In genomic region chr4:180449395-180449956, GRCh38 we compare ENCODE assay signal across 8 cellular contexts.
DNase-seq lines count a peak whose midpoint lies in the region; ATAC-seq and TF ChIP-seq lines count a peak whose summit lies in the region.

No MANE protein-coding gene starts in this region.

- H3K4me3 ChIP-seq in BE2C (ENCODE audit: low read depth, low read length) (peak overlapping the region; percentile 55), SU-DHL-6 (ENCODE audit: insufficient read depth, low read length, poor library complexity, severe bottlenecking) (no peak overlapping the region)

- no peaks in the 10 kb centered on the region for H4K20me1 ChIP-seq in SU-DHL-6 (ENCODE audit: low read depth, low read length)

- H3F3A ChIP-seq in SU-DHL-6 (ENCODE audit: insufficient read depth): no peaks in the 10 kb centered on the region

- H3K4me1 ChIP-seq in BE2C: no peaks in the 10 kb centered on the region

- peak; percentile 90 for ATAC-seq in GM18909 (IDR thresholded peaks at IDR 0.05; ENCODE audit: poor library complexity, unreplicated experiment)
- ATAC-seq in HG02852 (IDR thresholded peaks at IDR 0.05; ENCODE audit: unreplicated experiment): no peak
- no peak for ATAC-seq in HG03469 (IDR thresholded peaks at IDR 0.05; ENCODE audit: unreplicated experiment)

- H3K9me2 ChIP-seq in SU-DHL-6 (replicated peaks; ENCODE audit: insufficient read depth, low read length): no peaks in the 10 kb centered on the region

- H3K9ac ChIP-seq in SU-DHL-6 (ENCODE audit: low read length): no peak overlapping the region

- no peaks in the 10 kb centered on the region for H3K9me3 ChIP-seq in BE2C
- H3K9me3 ChIP-seq in SU-DHL-6 (ENCODE audit: insufficient read depth, low read length): no peaks in the 10 kb centered on the region

- peak overlapping the region; percentile 31 for H3K4me2 ChIP-seq in SU-DHL-6 (ENCODE audit: low read depth, low read length, poor library complexity, severe bottlenecking)

- DNase-seq in BE2C (peak; percentile 75), islet precursor cell (peak; percentile 79), putamen (ENCODE audit: low spot score) (no peak)

- H3K27ac ChIP-seq in SU-DHL-6 (ENCODE audit: low read depth, low read length): no peak overlapping the region

- peak overlapping the region; percentile 21 for H2AFZ ChIP-seq in SU-DHL-6 (ENCODE audit: low read depth, low read length, severe bottlenecking)

- H3K36me3 ChIP-seq in BE2C (no peaks in the 10 kb centered on the region), SU-DHL-6 (ENCODE audit: low read length) (no peaks in the 10 kb centered on the region)

- H3K79me2 ChIP-seq in SU-DHL-6 (ENCODE audit: insufficient read depth, low read length): no peaks in the 10 kb centered on the region

- H3K27me3 ChIP-seq in BE2C (no peaks in the 10 kb centered on the region), SU-DHL-6 (ENCODE audit: low read length) (no peaks in the 10 kb centered on the region)

- TF ChIP-seq CTCF in BE2C (IDR thresholded peaks at IDR 0.05; ENCODE audit: low read depth, low read length): peak; percentile 96
- peak; percentile 58 for TF ChIP-seq CTCF in LNCAP (IDR thresholded peaks at IDR 0.05)
- TF ChIP-seq CTCF in SU-DHL-6 (IDR thresholded peaks at IDR 0.05; ENCODE audit: insufficient read depth, low read length, poor library complexity, severe bottlenecking): peak; percentile 39

Comparison
In these comparisons a context has a peak if more than half of its experiments do, and no peak if none do; other contexts are left out.
1. CTCF ChIP-seq: peak in every context shown above with its lines; median percentile 96 in BE2C; 58 in LNCAP; 39 in SU-DHL-6.